ENCODE assay signal across 8 cellular contexts in the genomic region with DNA sequence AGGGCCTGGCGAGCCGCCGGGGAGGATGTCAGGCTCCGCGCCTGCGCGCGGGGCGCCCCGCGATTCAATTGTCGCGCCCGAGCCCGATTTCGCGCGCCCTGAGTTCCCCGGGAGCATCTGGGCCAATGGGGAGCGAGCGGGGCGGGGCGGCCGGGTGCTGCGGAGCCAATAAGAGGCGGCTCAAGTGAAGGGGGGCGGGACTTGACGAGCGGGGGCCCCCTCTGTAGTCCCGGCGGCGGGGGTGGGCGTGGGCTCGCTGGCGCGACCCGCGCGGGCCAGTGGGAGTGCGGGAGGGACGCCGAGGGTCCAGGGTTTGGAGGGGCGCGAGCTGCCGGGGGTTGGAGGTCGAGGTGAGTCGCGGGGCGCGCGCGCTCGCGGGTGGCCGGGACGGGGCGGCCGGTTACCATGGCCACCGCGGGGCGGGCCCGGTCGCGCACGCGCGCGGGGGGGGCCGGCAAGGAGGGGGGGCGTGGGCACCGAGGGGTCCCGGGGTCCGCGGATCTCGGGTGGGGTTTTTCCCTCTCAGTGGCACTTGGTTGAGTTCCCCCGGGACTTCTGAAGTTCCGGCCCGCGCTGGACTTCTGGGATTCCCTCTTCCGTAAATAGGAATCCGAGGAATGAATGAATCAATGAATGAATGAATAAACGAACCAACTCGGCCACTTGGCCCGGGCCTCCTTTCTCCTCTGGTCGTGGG. TPM values are rescaled to one million over a fixed set of nuclear protein-coding genes. Genes with fewer than 3 reads are reported as not detected.
DNase-seq lines count a peak whose midpoint lies in the region; ATAC-seq and TF ChIP-seq lines count a peak whose summit lies in the region.

No MANE protein-coding gene starts in this region.

- H3K27me3 ChIP-seq in WERI-Rb-1 (ENCODE audit: insufficient read depth, low read depth, severe bottlenecking), result no peaks in the 10 kb centered on the region
- H3K27me3 ChIP-seq in breast epithelium, result no peaks in the 10 kb centered on the region

- ATAC-seq in GM18517 (IDR thresholded peaks at IDR 0.05; ENCODE audit: unreplicated experiment) (peak; percentile 46), HG03108 (IDR thresholded peaks at IDR 0.05; ENCODE audit: unreplicated experiment) (peak; percentile 67), GM18519 (IDR thresholded peaks at IDR 0.05; ENCODE audit: low FRiP score, unreplicated experiment) (no peak)

- intact Hi-C loops in breast epithelium (cut with DNase I; ENCODE audit: low total_unique reads), result no loop called here

- no peak for TF ChIP-seq CTCF in WERI-Rb-1 (IDR thresholded peaks at IDR 0.05; ENCODE audit: low read depth, low read length)
- no peak for TF ChIP-seq CTCF in breast epithelium (IDR thresholded peaks at IDR 0.05)

- H3K4me1 ChIP-seq in breast epithelium, result peaks cover 15 to 20% of the 10 kb centered on the region in 2 donors

- H3K4me3 ChIP-seq in WERI-Rb-1 (ENCODE audit: low read depth, low read length) (peak overlapping the region; percentile 87), breast epithelium (peak overlapping the region; percentile 58 to 72 (median 71)), skin epidermis (peak overlapping the region; percentile 40 to 80 (median 62))

- H3K36me3 ChIP-seq in WERI-Rb-1, result peaks cover 52% of the 10 kb centered on the region
- H3K36me3 ChIP-seq in breast epithelium, result no peaks in the 10 kb centered on the region

- no peaks in the 10 kb centered on the region for H3K9me3 ChIP-seq in WERI-Rb-1 (ENCODE audit: severe bottlenecking)
- H3K9me3 ChIP-seq in breast epithelium, result no peaks in the 10 kb centered on the region

- TF ChIP-seq POLR2A in breast epithelium (IDR thresholded peaks at IDR 0.05), result no peak

- peak overlapping the region; percentile 98 for H3K27ac ChIP-seq in WERI-Rb-1
- H3K27ac ChIP-seq in breast epithelium, result peak overlapping the region in 1 of 2 donors; percentile 21
- peak overlapping the region in 20 of 21 experiments; percentile 23 to 84 (median 68) for H3K27ac ChIP-seq in skin epidermis

- DNase-seq in NCI-H2227 (lab: John Stamatoyannopoulos, UW; ENCODE audit: unreplicated experiment) (peak; percentile 94), WERI-Rb-1 (peak; percentile 95), breast epithelium (ENCODE audit: low spot score in 2 of 2) (peak; percentile 90 to 91), iPS-NIHi7 (ENCODE audit: extremely low spot score) (peak; percentile 98)

RNA-seq across cellular contexts. Expression of gene UHRF1, which starts 0.7 kb away (rescaled TPM):
- under 1 TPM; 0.32 to 0.66 (median 0.44) TPM for total RNA-seq in breast epithelium

RNA-seq across cellular contexts. Expression of gene ARRDC5, which starts 7.3 kb away (rescaled TPM):
- total RNA-seq in breast epithelium, result under 1 TPM in 1 of 3 donors, not detected in 2; 0.64 TPM

RNA-seq across cellular contexts. Expression of gene PLIN3, which starts 42.6 kb away (rescaled TPM):
- 10 to 100 TPM; 50.1 to 77.3 (median 53.8) TPM for total RNA-seq in breast epithelium

RNA-seq across cellular contexts. Expression of gene KDM4B, which starts 58.9 kb away (rescaled TPM):
- 10 to 100 TPM; 25.0 to 55.3 (median 40.3) TPM for total RNA-seq in breast epithelium
